23 cellular contexts compared by ENCODE assay signal in genomic region chr4:90238141-90238540, GRCh38.
"Had no signal": no experiment of that assay in that cellular context is flagged by ENCODE, and none has a peak within 500 bp of the region (broad histone marks: within the 10 kb centered on the region; RNA-seq: fewer than 3 reads in every experiment).

No MANE protein-coding gene starts in this region.

- DNase-seq: naive B cell; naive thymus-derived CD8-positive, alpha-beta T cell; occipital lobe; ovary; posterior cingulate gyrus; right lobe of liver; sigmoid colon; small intestine; stimulated activated CD4-positive, alpha-beta T cell treated with anti-CD3 and anti-CD28 coated beads, Interleukin-15, amount 100 ng/mL, for 24 hours; stimulated activated CD4-positive, alpha-beta T cell treated with anti-CD3 and anti-CD28 coated beads, Interleukin-2, amount 100 ng/mL, for 24 hours; stimulated activated CD4-positive, alpha-beta T cell treated with anti-CD3 and anti-CD28 coated beads, Interleukin-2, amount 100 ng/mL, for 48 hours; stimulated activated CD4-positive, alpha-beta T cell treated with anti-CD3 and anti-CD28 coated beads, Interleukin-4, amount 100 ng/mL, for 24 hours; stimulated activated naive B cell treated with anti-CD40 and anti-IgM and Interleukin-4, amounts not matched to agents 10 μg/mL and 1 μg/mL and 100 μg/mL, for 72 hours; stimulated activated naive CD4-positive, alpha-beta T cell treated with Interleukin-2 at 50 U/mL for 16 hours; stomach; thyroid gland; trophoblast cell; upper lobe of left lung had no signal

- H3K4me3 Mint-ChIP-seq: naive B cell; naive thymus-derived CD8-positive, alpha-beta T cell; natural killer cell treated with Interleukin-12 subunit alpha and Interleukin-12 subunit beta and Interleukin-15 and Interleukin-18, amount 100 ng/mL, for 72 hours; neural progenitor cell; stimulated activated effector memory CD8-positive, alpha-beta T cell treated with anti-CD3 and anti-CD28 coated beads, Interleukin-12 subunit alpha, Interleukin-12 subunit beta, amount 100 ng/mL, for 72 hours; stimulated activated naive B cell treated with anti-CD40 and anti-IgM and Interleukin-4, amounts not matched to agents 10 μg/mL and 1 μg/mL and 100 μg/mL, for 72 hours; stimulated activated naive CD8-positive, alpha-beta T cell treated with anti-CD3 and anti-CD28 coated beads, Interleukin-15, Interleukin-2, amounts not matched to agents 100 ng/mL and 50 ng/mL, for 24 hours had no signal

- H3K27ac Mint-ChIP-seq: naive thymus-derived CD8-positive, alpha-beta T cell; natural killer cell treated with Interleukin-12 subunit alpha and Interleukin-12 subunit beta and Interleukin-15 and Interleukin-18, amount 100 ng/mL, for 72 hours; neural progenitor cell; stimulated activated effector memory CD8-positive, alpha-beta T cell treated with anti-CD3 and anti-CD28 coated beads, Interleukin-12 subunit alpha, Interleukin-12 subunit beta, amount 100 ng/mL, for 72 hours; stimulated activated naive B cell treated with anti-CD40 and anti-IgM and Interleukin-4, amounts not matched to agents 10 μg/mL and 1 μg/mL and 100 μg/mL, for 72 hours; stimulated activated naive CD8-positive, alpha-beta T cell treated with anti-CD3 and anti-CD28 coated beads, Interleukin-15, Interleukin-2, amounts not matched to agents 100 ng/mL and 50 ng/mL, for 24 hours had no signal

- H3K27me3 Mint-ChIP-seq: naive B cell; natural killer cell treated with Interleukin-12 subunit alpha and Interleukin-12 subunit beta and Interleukin-15 and Interleukin-18, amount 100 ng/mL, for 72 hours; stimulated activated naive B cell treated with anti-CD40 and anti-IgM and Interleukin-4, amounts not matched to agents 10 μg/mL and 1 μg/mL and 100 μg/mL, for 72 hours; stimulated activated naive CD8-positive, alpha-beta T cell treated with anti-CD3 and anti-CD28 coated beads, Interleukin-15, Interleukin-2, amounts not matched to agents 100 ng/mL and 50 ng/mL, for 24 hours had no signal

- H3K9me3 Mint-ChIP-seq: naive B cell; natural killer cell treated with Interleukin-12 subunit alpha and Interleukin-12 subunit beta and Interleukin-15 and Interleukin-18, amount 100 ng/mL, for 72 hours; neural progenitor cell; stimulated activated effector memory CD8-positive, alpha-beta T cell treated with anti-CD3 and anti-CD28 coated beads, Interleukin-12 subunit alpha, Interleukin-12 subunit beta, amount 100 ng/mL, for 72 hours; stimulated activated naive B cell treated with anti-CD40 and anti-IgM and Interleukin-4, amounts not matched to agents 10 μg/mL and 1 μg/mL and 100 μg/mL, for 72 hours; stimulated activated naive CD8-positive, alpha-beta T cell treated with anti-CD3 and anti-CD28 coated beads, Interleukin-15, Interleukin-2, amounts not matched to agents 100 ng/mL and 50 ng/mL, for 24 hours had no signal

- H3K36me3 Mint-ChIP-seq: naive B cell; naive thymus-derived CD8-positive, alpha-beta T cell; natural killer cell treated with Interleukin-12 subunit alpha and Interleukin-12 subunit beta and Interleukin-15 and Interleukin-18, amount 100 ng/mL, for 72 hours; neural progenitor cell; stimulated activated effector memory CD8-positive, alpha-beta T cell treated with anti-CD3 and anti-CD28 coated beads, Interleukin-12 subunit alpha, Interleukin-12 subunit beta, amount 100 ng/mL, for 72 hours; stimulated activated naive B cell treated with anti-CD40 and anti-IgM and Interleukin-4, amounts not matched to agents 10 μg/mL and 1 μg/mL and 100 μg/mL, for 72 hours had no signal

- FAIRE-seq: small intestine, urothelium cell line had no signal

- H3K4me1 Mint-ChIP-seq: naive thymus-derived CD8-positive, alpha-beta T cell; neural progenitor cell; stimulated activated effector memory CD8-positive, alpha-beta T cell treated with anti-CD3 and anti-CD28 coated beads, Interleukin-12 subunit alpha, Interleukin-12 subunit beta, amount 100 ng/mL, for 72 hours had no signal

- ATAC-seq: naive thymus-derived CD8-positive, alpha-beta T cell; natural killer cell treated with Interleukin-12 subunit alpha and Interleukin-12 subunit beta and Interleukin-15 and Interleukin-18, amount 100 ng/mL, for 72 hours; right lobe of liver; stimulated activated effector memory CD8-positive, alpha-beta T cell treated with anti-CD3 and anti-CD28 coated beads, Interleukin-12 subunit alpha, Interleukin-12 subunit beta, amount 100 ng/mL, for 72 hours; stimulated activated naive B cell treated with anti-CD40 and anti-IgM and Interleukin-4, amounts not matched to agents 10 μg/mL and 1 μg/mL and 100 μg/mL, for 72 hours had no signal
